8 cellular contexts compared by ENCODE assay signal in genomic region chr7:47720141-47720906, GRCh38.
DNase-seq lines count a peak whose midpoint lies in the region; ATAC-seq and TF ChIP-seq lines count a peak whose summit lies in the region.

No MANE protein-coding gene starts in this region.

- H3K36me3 Mint-ChIP-seq in osteocyte (ENCODE audit: unreplicated experiment), result no peaks in the 10 kb centered on the region
- H3K36me3 Mint-ChIP-seq in endothelial cell (ENCODE audit: low read depth, unreplicated experiment), result no peaks in the 10 kb centered on the region

- no peak overlapping the region for H3K4me3 ChIP-seq in astrocyte of the spinal cord (ENCODE audit: low read depth, low read length)

- peak; percentile 27 for DNase-seq in astrocyte of the spinal cord (ENCODE audit: low read depth, low spot score)
- DNase-seq in osteocyte (ENCODE audit: extremely low spot score, unreplicated experiment), result peak; percentile 64
- no peak for DNase-seq in endothelial cell (ENCODE audit: low spot score)
- no peak for DNase-seq in NCI-H82 treated with DMSO at 0.1 percent for 48 hours (lab: John Stamatoyannopoulos, UW; ENCODE audit: unreplicated experiment)
- DNase-seq in cortex of kidney (lab: John Stamatoyannopoulos, UW), result no peak
- DNase-seq in NCI-H1694 (lab: John Stamatoyannopoulos, UW), result no peak

- ATAC-seq in GM18519 (IDR thresholded peaks at IDR 0.05; ENCODE audit: low FRiP score, unreplicated experiment) (peak; percentile 75), HG02852 (IDR thresholded peaks at IDR 0.05; ENCODE audit: unreplicated experiment) (peak; percentile 80)

- H3K27ac Mint-ChIP-seq in osteocyte (ENCODE audit: unreplicated experiment), result no peak overlapping the region
- no peak overlapping the region for H3K27ac Mint-ChIP-seq in endothelial cell (ENCODE audit: unreplicated experiment)

- TF ChIP-seq CTCF in astrocyte of the spinal cord (IDR thresholded peaks at IDR 0.05; ENCODE audit: low read depth, low read length), result no peak
- no peak for TF ChIP-seq CTCF in osteocyte (IDR thresholded peaks at IDR 0.05)
- TF ChIP-seq CTCF in endothelial cell (IDR thresholded peaks at IDR 0.05; ENCODE audit: unreplicated experiment), result no peak

- H3K4me3 Mint-ChIP-seq in osteocyte (ENCODE audit: unreplicated experiment) (no peak overlapping the region), endothelial cell (ENCODE audit: unreplicated experiment) (no peak overlapping the region)

- in situ Hi-C loops in astrocyte of the spinal cord (cut with HindIII; ENCODE audit: low sequenced_read_pairs), result no loop called here

- H3K9me3 Mint-ChIP-seq in osteocyte (ENCODE audit: unreplicated experiment), result no peaks in the 10 kb centered on the region
- no peaks in the 10 kb centered on the region for H3K9me3 Mint-ChIP-seq in endothelial cell (ENCODE audit: unreplicated experiment)

- peaks cover 14% of the 10 kb centered on the region for H3K4me1 Mint-ChIP-seq in osteocyte (ENCODE audit: unreplicated experiment)
- H3K4me1 Mint-ChIP-seq in endothelial cell (ENCODE audit: unreplicated experiment), result peaks cover 4% of the 10 kb centered on the region

- no peaks in the 10 kb centered on the region for H3K27me3 Mint-ChIP-seq in osteocyte (ENCODE audit: unreplicated experiment)
- no peaks in the 10 kb centered on the region for H3K27me3 Mint-ChIP-seq in endothelial cell (ENCODE audit: unreplicated experiment)

Comparison
In these comparisons a context has a peak if more than half of its experiments do, and no peak if none do; other contexts are left out.
1. DNase-seq: peak in astrocyte of the spinal cord (single experiment) and osteocyte (single experiment); none in endothelial cell (single experiment), NCI-H82 treated with DMSO at 0.1 percent for 48 hours (single experiment), cortex of kidney (single experiment) and NCI-H1694 (single experiment).